In genomic region chr12:18753481-18754117, GRCh38 we compare ENCODE assay signal across 15 cellular contexts. TPM values are rescaled to one million over a fixed set of nuclear protein-coding genes. Genes with fewer than 3 reads are reported as not detected.
DNase-seq lines count a peak whose midpoint lies in the region; ATAC-seq and TF ChIP-seq lines count a peak whose summit lies in the region.
"Had no signal": no experiment of that assay in that cellular context is flagged by ENCODE, and none has a peak within 500 bp of the region (broad histone marks: within the 10 kb centered on the region; RNA-seq: fewer than 3 reads in every experiment).

No MANE protein-coding gene starts in this region.

- no peaks in the 10 kb centered on the region for H3K27me3 Mint-ChIP-seq in WTC11 (ENCODE audit: low read depth)
- H3K27me3 Mint-ChIP-seq: activated naive CD4-positive, alpha-beta T cell treated with anti-CD3 and anti-CD28 coated beads, Interleukin-2, amount 10 ng/mL, durations not matched to agents 7 days and 5 days had no signal

- H3K27me3 ChIP-seq in cardiac muscle cell (no peaks in the 10 kb centered on the region), lung (ENCODE audit: control insufficient read depth, insufficient read depth) (no peaks in the 10 kb centered on the region)

- peak overlapping the region; percentile 49 for H3K4me3 Mint-ChIP-seq in WTC11
- H3K4me3 Mint-ChIP-seq: activated naive CD4-positive, alpha-beta T cell treated with anti-CD3 and anti-CD28 coated beads, Interleukin-2, amount 10 ng/mL, durations not matched to agents 7 days and 5 days; CD8-positive, alpha-beta T cell had no signal

- ATAC-seq in WTC11 = peak; percentile 50
- peak; percentile 14 for ATAC-seq in lung (ENCODE audit: insufficient read depth, low FRiP score)
- ATAC-seq: CD8-positive, alpha-beta T cell had no signal

- H3K4me1 ChIP-seq in cardiac muscle cell (ENCODE audit: low read depth) (peaks cover 51% of the 10 kb centered on the region), lung (ENCODE audit: control insufficient read depth in 2 of 2, insufficient read depth in 2 of 2, low read length in 2 of 2) (peaks cover 6 to 25% of the 10 kb centered on the region in 2 donors), urinary bladder (ENCODE audit: insufficient read depth) (no peaks in the 10 kb centered on the region)

- H3K27ac ChIP-seq in cardiac muscle cell (peak overlapping the region; percentile 31), lung (ENCODE audit: low read depth in 1 of 2, low read length in 1 of 2) (peak overlapping the region; percentile 36 to 79), urinary bladder (ENCODE audit: low read depth) (peak overlapping the region; percentile 27)
- H3K27ac ChIP-seq: coronary artery had no signal

- POLR2A ChIA-PET in WTC11 (lab: Charles Lee) = interaction anchor here (1.2 kb wide), 1 partner anchor 323 kb away, joined by 3 read pairs; no protein-coding TSS in a partner anchor

- H3K36me3 Mint-ChIP-seq in WTC11 = no peaks in the 10 kb centered on the region; the same call in 1 of the 2 replicates
- H3K36me3 Mint-ChIP-seq: activated naive CD4-positive, alpha-beta T cell treated with anti-CD3 and anti-CD28 coated beads, Interleukin-2, amount 10 ng/mL, durations not matched to agents 7 days and 5 days; CD8-positive, alpha-beta T cell had no signal

- 0 out of 2 replicates have a peak, but pooled peaks cover 4% of the 10 kb centered on the region for H3K9me3 Mint-ChIP-seq in WTC11
- H3K9me3 Mint-ChIP-seq: CD8-positive, alpha-beta T cell had no signal

- peak; percentile 38 for DNase-seq in WTC11 (ENCODE audit: low spot score)
- DNase-seq in cardiac muscle cell (ENCODE audit: low read depth in 1 of 2, low spot score in 1 of 2) = peak; percentile 12
- no peak for DNase-seq in lung (ENCODE audit: low spot score)
- DNase-seq in UCSD-AML1 (lab: John Stamatoyannopoulos, UW; ENCODE audit: unreplicated experiment) = no peak
- no peak for DNase-seq in activated T-cell treated with anti-CD3 and anti-CD28 coated beads, Interleukin-2, amount 50 U/mL, for 48 hours
- DNase-seq in SKM-1 (lab: John Stamatoyannopoulos, UW; ENCODE audit: unreplicated experiment) = no peak
- DNase-seq: activated naive CD4-positive, alpha-beta T cell treated with anti-CD3 and anti-CD28 coated beads, Interleukin-2, amount 10 ng/mL, durations not matched to agents 7 days and 5 days; CD8-positive, alpha-beta T cell; NCI-H526 treated with DMSO at 0.1 percent for 48 hours; SHP77 treated with DMSO at 0.1 percent for 48 hours had no signal

- TF ChIP-seq CTCF in WTC11 (IDR thresholded peaks at IDR 0.05) (no peak), cardiac muscle cell (IDR thresholded peaks at IDR 0.05; ENCODE audit: low read depth, low read length) (no peak), lung (IDR thresholded peaks at IDR 0.05; ENCODE audit: control extremely low read depth, extremely low read depth) (no peak)

- CTCF ChIA-PET in WTC11 (lab: Charles Lee) = interaction anchor here (0.5 to 1.5 kb wide), 2 partner anchors 433 to 488 kb away, joined by 3 read pairs; no protein-coding TSS in a partner anchor

- H3K4me1 Mint-ChIP-seq in WTC11 = peaks cover 66% of the 10 kb centered on the region
- H3K4me1 Mint-ChIP-seq: activated naive CD4-positive, alpha-beta T cell treated with anti-CD3 and anti-CD28 coated beads, Interleukin-2, amount 10 ng/mL, durations not matched to agents 7 days and 5 days had no signal

- no peaks in the 10 kb centered on the region for H3K9me3 ChIP-seq in cardiac muscle cell (ENCODE audit: low read depth)
- H3K9me3 ChIP-seq in lung (ENCODE audit: control insufficient read depth in 2 of 2, insufficient read depth in 1 of 2, low read length in 1 of 2) = peaks cover 0 to 2% of the 10 kb centered on the region in 2 donors

- H3K36me3 ChIP-seq in cardiac muscle cell = no peaks in the 10 kb centered on the region
- H3K36me3 ChIP-seq in lung (ENCODE audit: control insufficient read depth in 2 of 2, insufficient read depth in 2 of 2, low read length in 2 of 2) = no peaks in the 10 kb centered on the region
- no peaks in the 10 kb centered on the region for H3K36me3 ChIP-seq in urinary bladder (ENCODE audit: insufficient read depth)

- WGBS in lung, 2 donors = 52 to 72% methylated on average over 16 of the region's 16 CpGs
- WGBS in urinary bladder = 33% methylated on average over 16 of the region's 16 CpGs

- H3K4me3 ChIP-seq in cardiac muscle cell (no peak overlapping the region), lung (no peak overlapping the region), urinary bladder (ENCODE audit: low read depth, low read length) (no peak overlapping the region)
- H3K4me3 ChIP-seq: coronary artery had no signal

- peak overlapping the region; percentile 98 for H3K27ac Mint-ChIP-seq in WTC11
- H3K27ac Mint-ChIP-seq: activated naive CD4-positive, alpha-beta T cell treated with anti-CD3 and anti-CD28 coated beads, Interleukin-2, amount 10 ng/mL, durations not matched to agents 7 days and 5 days; CD8-positive, alpha-beta T cell had no signal

TF ChIP-seq in WTC11, 78 proteins besides CTCF, POLR2A, EP300 and RAD21 (continues in another document):
- TF ChIP-seq, protein P1, sequence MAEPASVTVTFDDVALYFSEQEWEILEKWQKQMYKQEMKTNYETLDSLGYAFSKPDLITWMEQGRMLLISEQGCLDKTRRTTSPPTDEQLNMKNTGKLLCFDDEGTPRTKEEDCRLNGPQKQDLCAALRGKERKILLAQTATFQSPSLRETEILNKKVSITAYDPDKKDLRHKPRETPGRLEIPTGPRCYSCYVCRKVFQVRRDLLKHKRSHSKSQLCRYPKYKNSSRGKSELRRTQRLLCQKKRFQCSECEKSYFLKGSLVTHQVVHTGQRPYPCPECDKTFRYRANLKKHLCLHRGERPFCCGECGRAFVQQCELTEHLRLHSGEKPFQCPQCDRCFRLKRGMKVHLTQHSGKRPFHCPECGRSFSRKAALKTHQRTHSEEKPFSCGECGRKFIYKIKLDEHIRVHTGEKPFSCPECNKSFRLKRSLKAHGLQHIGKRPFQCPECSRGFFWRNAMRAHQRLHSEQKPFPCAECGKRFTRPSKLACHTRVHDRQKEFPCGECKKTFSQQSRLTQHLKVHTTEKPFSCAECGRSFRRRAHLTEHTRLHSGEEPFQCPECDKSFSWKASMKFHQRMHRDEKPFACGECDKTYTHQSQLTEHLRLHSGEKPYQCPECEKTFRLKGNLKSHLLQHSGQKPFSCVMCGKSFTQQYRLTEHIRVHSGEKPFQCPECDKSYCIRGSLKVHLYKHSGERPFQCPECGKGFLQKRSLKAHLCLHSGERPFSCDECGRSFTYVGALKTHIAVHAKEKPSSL (CRISPR knock-in tag; conservative IDR thresholded peaks at IDR 0.05) = no peak
- TF ChIP-seq ZNF512 (CRISPR knock-in tag; IDR thresholded peaks at IDR 0.05; ENCODE audit: borderline replicate concordance) (no peak), TCF7 (CRISPR knock-in tag; IDR thresholded peaks at IDR 0.05; ENCODE audit: low read depth) (no peak)
- TF ChIP-seq, protein P2, sequence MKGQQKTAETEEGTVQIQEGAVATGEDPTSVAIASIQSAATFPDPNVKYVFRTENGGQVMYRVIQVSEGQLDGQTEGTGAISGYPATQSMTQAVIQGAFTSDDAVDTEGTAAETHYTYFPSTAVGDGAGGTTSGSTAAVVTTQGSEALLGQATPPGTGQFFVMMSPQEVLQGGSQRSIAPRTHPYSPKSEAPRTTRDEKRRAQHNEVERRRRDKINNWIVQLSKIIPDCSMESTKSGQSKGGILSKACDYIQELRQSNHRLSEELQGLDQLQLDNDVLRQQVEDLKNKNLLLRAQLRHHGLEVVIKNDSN (CRISPR knock-in tag; IDR thresholded peaks at IDR 0.05) = no peak
- TF ChIP-seq, protein P3, sequence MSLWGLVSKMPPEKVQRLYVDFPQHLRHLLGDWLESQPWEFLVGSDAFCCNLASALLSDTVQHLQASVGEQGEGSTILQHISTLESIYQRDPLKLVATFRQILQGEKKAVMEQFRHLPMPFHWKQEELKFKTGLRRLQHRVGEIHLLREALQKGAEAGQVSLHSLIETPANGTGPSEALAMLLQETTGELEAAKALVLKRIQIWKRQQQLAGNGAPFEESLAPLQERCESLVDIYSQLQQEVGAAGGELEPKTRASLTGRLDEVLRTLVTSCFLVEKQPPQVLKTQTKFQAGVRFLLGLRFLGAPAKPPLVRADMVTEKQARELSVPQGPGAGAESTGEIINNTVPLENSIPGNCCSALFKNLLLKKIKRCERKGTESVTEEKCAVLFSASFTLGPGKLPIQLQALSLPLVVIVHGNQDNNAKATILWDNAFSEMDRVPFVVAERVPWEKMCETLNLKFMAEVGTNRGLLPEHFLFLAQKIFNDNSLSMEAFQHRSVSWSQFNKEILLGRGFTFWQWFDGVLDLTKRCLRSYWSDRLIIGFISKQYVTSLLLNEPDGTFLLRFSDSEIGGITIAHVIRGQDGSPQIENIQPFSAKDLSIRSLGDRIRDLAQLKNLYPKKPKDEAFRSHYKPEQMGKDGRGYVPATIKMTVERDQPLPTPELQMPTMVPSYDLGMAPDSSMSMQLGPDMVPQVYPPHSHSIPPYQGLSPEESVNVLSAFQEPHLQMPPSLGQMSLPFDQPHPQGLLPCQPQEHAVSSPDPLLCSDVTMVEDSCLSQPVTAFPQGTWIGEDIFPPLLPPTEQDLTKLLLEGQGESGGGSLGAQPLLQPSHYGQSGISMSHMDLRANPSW (CRISPR knock-in tag; conservative IDR thresholded peaks at IDR 0.05; ENCODE audit: low read depth) = no peak

RNA-seq across cellular contexts. Expression of gene CAPZA3, which starts 15.7 kb away (rescaled TPM):
- total RNA-seq in WTC11 (2021) = not detected in 3 replicates
- not detected in 2 replicates for total RNA-seq in cardiac muscle cell
- not detected in 2 replicates for polyA plus RNA-seq in cardiac muscle cell
- not detected for total RNA-seq in lung
- not detected for polyA plus RNA-seq in lung
- not detected for total RNA-seq in urinary bladder
- not detected for polyA plus RNA-seq in urinary bladder
- total RNA-seq: CD8-positive, alpha-beta T cell; kidney epithelial cell; temporal lobe had no signal
- polyA plus RNA-seq: neural cell had no signal

RNA-seq across cellular contexts. Expression of gene PLCZ1, which starts 15.8 kb away (rescaled TPM):
- total RNA-seq in WTC11 (2021) = not detected in 3 replicates
- total RNA-seq in cardiac muscle cell = not detected in 2 replicates
- polyA plus RNA-seq in cardiac muscle cell = not detected in 2 replicates
- total RNA-seq in lung = not detected
- not detected for polyA plus RNA-seq in lung
- not detected for total RNA-seq in urinary bladder
- polyA plus RNA-seq in urinary bladder = not detected
- total RNA-seq: CD8-positive, alpha-beta T cell; kidney epithelial cell had no signal
- polyA plus RNA-seq: neural cell had no signal

Comparison
In these comparisons a context has a peak if more than half of its experiments do, and no peak if none do; other contexts are left out.
1. DNase-seq: peak in WTC11 (single experiment) and cardiac muscle cell (2 of 2); none in lung (single experiment), UCSD-AML1 (single experiment), activated T-cell treated with anti-CD3 and anti-CD28 coated beads, Interleukin-2, amount 50 U/mL, for 48 hours (0 of 2) and SKM-1 (single experiment).
2. Peak in every context shown above with its lines, with median percentiles within 50 percentile points of each other: H3K27ac ChIP-seq.